In genomic region chrX:48695925-48696300, GRCh38 we compare ENCODE assay signal across 1 cellular context.
TF ChIP-seq lines count a peak whose summit lies in the region.

No MANE protein-coding gene starts in this region.

TF ChIP-seq in GM23338, 12 proteins besides CTCF, POLR2A, EP300 and RAD21 (continued from another document):
- no peak for TF ChIP-seq ZNF462 (CRISPR knock-in tag; IDR thresholded peaks at IDR 0.05)
- no peak for TF ChIP-seq CREB1 (CRISPR knock-in tag; IDR thresholded peaks at IDR 0.05; ENCODE audit: low read depth)
- no peak for TF ChIP-seq POLR2AphosphoS5 (IDR thresholded peaks at IDR 0.05; ENCODE audit: low read depth)
- no peak for TF ChIP-seq EZH2 (IDR thresholded peaks at IDR 0.05; ENCODE audit: low read depth, unreplicated experiment)
- TF ChIP-seq ZNF114 (CRISPR knock-in tag; IDR thresholded peaks at IDR 0.05), result no peak
- no peak for TF ChIP-seq JUNB (IDR thresholded peaks at IDR 0.05; ENCODE audit: unreplicated experiment)
- TF ChIP-seq NANOG (IDR thresholded peaks at IDR 0.05; ENCODE audit: borderline replicate concordance), result no peak
